Comparison of ENCODE assay signal across 30 cellular contexts in genomic region chr5:179890751-179891682, GRCh38.
"Had no signal": no experiment of that assay in that cellular context is flagged by ENCODE, and none has a peak within 500 bp of the region (broad histone marks: within the 10 kb centered on the region; RNA-seq: fewer than 3 reads in every experiment).

No MANE protein-coding gene starts in this region.

- H3K9me3 ChIP-seq: esophagus squamous epithelium, mucosa of descending colon, prostate gland, right atrium auricular region, suprapubic skin, transverse colon, upper lobe of right lung, uterus had no signal

- H3K4me3 ChIP-seq: coronary artery, esophagus squamous epithelium, mucosa of descending colon, prostate gland, right atrium auricular region, smooth muscle cell, suprapubic skin, transverse colon, upper lobe of right lung, uterus had no signal

- H3K4me1 Mint-ChIP-seq: mesothelial cell of epicardium; stimulated activated naive CD8-positive, alpha-beta T cell treated with anti-CD3 and anti-CD28 coated beads, Interleukin-15, amount 100 ng/mL, for 72 hours had no signal

- DNase-seq: dermis blood vessel endothelial cell; effector memory CD4-positive, alpha-beta T cell; erythroblast; esophagus squamous epithelium; foreskin melanocyte; glutamatergic neuron; hypothalamus; immature natural killer cell; islet precursor cell; mesenchymal stem cell; naive B cell; nephron progenitor cell; stimulated activated CD4-positive, alpha-beta T cell treated with anti-CD3 and anti-CD28 coated beads, Interleukin-12 subunit alpha, Interleukin-12 subunit beta, amount 100 ng/mL, for 4 hours; stimulated activated CD4-positive, alpha-beta T cell treated with anti-CD3 and anti-CD28 coated beads, Interleukin-1b, Interleukin-23, amount 100 ng/mL, for 48 hours; stimulated activated CD4-positive, alpha-beta T cell treated with anti-CD3 and anti-CD28 coated beads, Interleukin-4, amount 100 ng/mL, for 1 hour; stimulated activated CD8-positive, alpha-beta memory T cell treated with anti-CD3 and anti-CD28 coated beads, Interleukin-4, amount 100 ng/mL, for 48 hours; stimulated activated naive CD4-positive, alpha-beta T cell; stimulated activated naive CD8-positive, alpha-beta T cell treated with anti-CD3 and anti-CD28 coated beads, Interleukin-15, amount 100 ng/mL, for 72 hours; transverse colon; upper lobe of right lung; uterus had no signal

- H3K4me3 Mint-ChIP-seq: immature natural killer cell; mesothelial cell of epicardium; naive B cell; nephron progenitor cell; stimulated activated naive CD8-positive, alpha-beta T cell treated with anti-CD3 and anti-CD28 coated beads, Interleukin-15, amount 100 ng/mL, for 72 hours had no signal

- H3K27me3 Mint-ChIP-seq: naive B cell; stimulated activated naive CD8-positive, alpha-beta T cell treated with anti-CD3 and anti-CD28 coated beads, Interleukin-15, amount 100 ng/mL, for 72 hours had no signal

- H3K4me1 ChIP-seq: esophagus squamous epithelium, parathyroid adenoma, prostate gland, right atrium auricular region, suprapubic skin, transverse colon, upper lobe of right lung, uterus had no signal

- H3K27ac Mint-ChIP-seq: mesothelial cell of epicardium; naive B cell; nephron progenitor cell; stimulated activated naive CD8-positive, alpha-beta T cell treated with anti-CD3 and anti-CD28 coated beads, Interleukin-15, amount 100 ng/mL, for 72 hours had no signal

- H3K4me2 ChIP-seq: smooth muscle cell had no signal

- H3K9ac ChIP-seq: parathyroid adenoma had no signal

- H3K27ac ChIP-seq: coronary artery, esophagus squamous epithelium, parathyroid adenoma, prostate gland, right atrium auricular region, suprapubic skin, transverse colon, upper lobe of right lung, uterus had no signal

- H3K79me2 ChIP-seq: parathyroid adenoma had no signal

- ATAC-seq: mucosa of descending colon; sciatic nerve; stimulated activated naive CD8-positive, alpha-beta T cell treated with anti-CD3 and anti-CD28 coated beads, Interleukin-15, amount 100 ng/mL, for 72 hours; upper lobe of right lung had no signal

- H3K36me3 ChIP-seq: uterus had no signal

- H2AFZ ChIP-seq: parathyroid adenoma had no signal

- H3K27me3 ChIP-seq: esophagus squamous epithelium, right atrium auricular region, suprapubic skin, transverse colon, upper lobe of right lung, uterus had no signal
